ENCODE assay signal across 11 cellular contexts in genomic region chr12:127722651-127723050, GRCh38.
"Had no signal": no experiment of that assay in that cellular context is flagged by ENCODE, and none has a peak within 500 bp of the region (broad histone marks: within the 10 kb centered on the region; RNA-seq: fewer than 3 reads in every experiment).

No MANE protein-coding gene starts in this region.

- H3K9me3 ChIP-seq: ascending aorta, gastrocnemius medialis, heart right ventricle, thyroid gland, uterus had no signal

- H3K27ac ChIP-seq: ascending aorta, gastrocnemius medialis, heart right ventricle, thyroid gland, uterus had no signal

- H3K36me3 ChIP-seq: ascending aorta, gastrocnemius medialis, heart right ventricle, thyroid gland, uterus had no signal

- ATAC-seq: gastrocnemius medialis; heart right ventricle; natural killer cell treated with Interleukin-12 subunit alpha and Interleukin-12 subunit beta and Interleukin-15 and Interleukin-18, amount 100 ng/mL, for 72 hours; stimulated activated effector memory CD8-positive, alpha-beta T cell treated with anti-CD3 and anti-CD28 coated beads, Interleukin-12 subunit alpha, Interleukin-12 subunit beta, amount 100 ng/mL, for 72 hours had no signal

- H3K4me1 ChIP-seq: ascending aorta, gastrocnemius medialis, heart right ventricle, thyroid gland, uterus had no signal

- H3K27me3 ChIP-seq: ascending aorta, gastrocnemius medialis, heart right ventricle, thyroid gland, uterus had no signal

- H3K4me3 ChIP-seq: ascending aorta, gastrocnemius medialis, heart right ventricle, thyroid gland, uterus had no signal

- DNase-seq: activated CD4-positive, CD25-positive, alpha-beta regulatory T cell treated with anti-CD3 and anti-CD28 coated beads, Interleukin-2, amount 50 U/mL, for 72 hours; activated naive CD4-positive, alpha-beta T cell; activated T-cell treated with anti-CD3 and anti-CD28 coated beads for 4 hours; gastrocnemius medialis; heart right ventricle; retina; thyroid gland; uterus had no signal
